Comparison of ENCODE assay signal across 15 cellular contexts in the genomic region with DNA sequence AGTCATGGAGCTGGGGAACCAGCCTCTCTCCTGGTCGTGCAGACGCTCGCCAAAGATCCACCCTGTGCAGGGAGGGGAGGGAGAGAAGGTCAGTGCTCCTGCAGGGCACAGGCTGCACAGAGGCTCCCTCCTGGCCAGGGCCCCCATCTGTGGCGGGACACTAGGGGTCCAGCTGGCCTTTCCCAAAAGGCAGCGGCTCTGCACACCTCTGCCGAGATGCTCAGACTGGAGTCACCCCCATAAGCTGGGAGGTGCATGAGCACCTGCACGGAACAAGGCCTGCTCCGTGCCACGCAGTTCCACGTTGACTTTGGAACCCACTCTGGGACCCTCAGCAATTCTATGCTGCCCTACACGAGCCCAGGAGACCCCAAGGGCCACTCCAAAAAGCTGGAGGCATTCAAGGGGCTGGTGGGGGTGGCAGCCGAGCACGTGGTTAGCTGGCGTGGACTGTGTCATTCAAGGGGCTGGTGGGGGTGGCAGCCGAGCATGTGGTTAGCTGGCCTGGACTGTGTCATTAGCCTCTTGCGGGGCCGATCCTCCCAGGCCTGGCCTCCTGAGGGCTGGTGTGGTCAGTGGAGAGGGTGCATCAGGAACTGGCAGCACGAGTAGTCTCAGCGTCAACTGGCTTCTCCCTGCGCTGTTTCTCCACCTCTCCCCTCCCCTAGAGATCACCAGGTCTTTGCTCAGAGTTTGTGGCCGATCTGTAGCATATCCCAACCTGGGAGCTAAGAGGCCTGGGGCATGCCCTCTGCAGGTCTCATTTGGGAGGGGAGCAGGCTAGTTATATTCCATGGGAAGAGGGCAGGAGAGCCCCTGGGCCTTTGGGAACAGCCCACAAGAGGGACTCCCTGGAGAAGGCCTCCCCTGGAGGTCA. TPM values are rescaled to one million over a fixed set of nuclear protein-coding genes. Genes with fewer than 3 reads are reported as not detected.
DNase-seq lines count a peak whose midpoint lies in the region; ATAC-seq and TF ChIP-seq lines count a peak whose summit lies in the region.
"Had no signal": no experiment of that assay in that cellular context is flagged by ENCODE, and none has a peak within 500 bp of the region (broad histone marks: within the 10 kb centered on the region; RNA-seq: fewer than 3 reads in every experiment).

No MANE protein-coding gene starts in this region.

- peak overlapping the region; percentile 72 for H3K27ac ChIP-seq in RWPE1
- H3K27ac ChIP-seq in layer of hippocampus (ENCODE audit: low read depth, low read length) = peak overlapping the region; percentile 57
- H3K27ac ChIP-seq: BLaER1 had no signal

- no peaks in the 10 kb centered on the region for H3K4me1 Mint-ChIP-seq in progenitor cell of endocrine pancreas (ENCODE audit: low read depth)
- peaks cover 0 to 8% (median 7%) of the 10 kb centered on the region in 3 donors for H3K4me1 Mint-ChIP-seq in T-cell

- peak; percentile 50 for DNase-seq in H7
- DNase-seq in RWPE1 (ENCODE audit: low spot score) = no peak
- DNase-seq in progenitor cell of endocrine pancreas (ENCODE audit: low spot score, unreplicated experiment) = no peak
- DNase-seq in T-cell = no peak
- DNase-seq in cerebellar cortex (ENCODE audit: low spot score) = no peak
- DNase-seq in foreskin fibroblast = no peak
- DNase-seq: DMS 273 treated with DMSO at 0.1 percent for 48 hours, KBM-7, NCI-H1092, NCI-H1694, PC-3 had no signal

- no peak for ATAC-seq in T-cell (replicated peaks in 1 of 4)
- ATAC-seq: HCT116, PC-3 had no signal

- peak overlapping the region; percentile 43 for H3K27ac Mint-ChIP-seq in progenitor cell of endocrine pancreas
- no peak overlapping the region for H3K27ac Mint-ChIP-seq in T-cell

- no peak for TF ChIP-seq CTCF in RWPE1 (conservative IDR thresholded peaks at IDR 0.05; ENCODE audit: low read depth)
- no peak for TF ChIP-seq CTCF in progenitor cell of endocrine pancreas (IDR thresholded peaks at IDR 0.05; ENCODE audit: unreplicated experiment)
- no peak for TF ChIP-seq CTCF in foreskin fibroblast (IDR thresholded peaks at IDR 0.05; ENCODE audit: low read depth, low read length)

- H3K27me3 Mint-ChIP-seq in progenitor cell of endocrine pancreas (peaks cover 15% of the 10 kb centered on the region), T-cell (peaks cover 13 to 18% of the 10 kb centered on the region in 2 donors)

- no peaks in the 10 kb centered on the region for H3K9me3 Mint-ChIP-seq in progenitor cell of endocrine pancreas (ENCODE audit: low read depth)
- H3K9me3 Mint-ChIP-seq in T-cell = no peaks in the 10 kb centered on the region
- H3K9me3 Mint-ChIP-seq: CD8-positive, alpha-beta memory T cell had no signal

- no peaks in the 10 kb centered on the region for H3K36me3 Mint-ChIP-seq in progenitor cell of endocrine pancreas (ENCODE audit: insufficient read depth)
- H3K36me3 Mint-ChIP-seq in T-cell = no peaks in the 10 kb centered on the region
- H3K36me3 Mint-ChIP-seq: CD8-positive, alpha-beta memory T cell had no signal

- no peaks in the 10 kb centered on the region for H3K36me3 ChIP-seq in H7 (replicated peaks; ENCODE audit: control insufficient read depth, insufficient read depth, low read length)
- H3K36me3 ChIP-seq: BLaER1 had no signal

- H3K27me3 ChIP-seq in H7 (ENCODE audit: control insufficient read depth, insufficient read depth, low read length) (peaks cover 25% of the 10 kb centered on the region), layer of hippocampus (ENCODE audit: control insufficient read depth, insufficient read depth, low read length) (no peaks in the 10 kb centered on the region)

- CTCF ChIA-PET in RWPE1 (lab: Yijun Ruan, JAX) (no interaction called here), T-cell (lab: Charles Lee) (no interaction called here)

- no peak overlapping the region for H3K4me3 Mint-ChIP-seq in progenitor cell of endocrine pancreas (ENCODE audit: low read depth)
- no peak overlapping the region for H3K4me3 Mint-ChIP-seq in T-cell
- H3K4me3 Mint-ChIP-seq: CD8-positive, alpha-beta memory T cell had no signal

- H3K4me3 ChIP-seq in H7 (ENCODE audit: insufficient read depth, low read depth, low read length) (no peak overlapping the region), foreskin fibroblast (ENCODE audit: low read depth in 1 of 2, low read length in 2 of 2) (no peak overlapping the region)
- H3K4me3 ChIP-seq: BLaER1 had no signal

- POLR2A ChIA-PET in RWPE1 (lab: Yijun Ruan, JAX; ENCODE audit: low non-redundant PET) = no interaction called here
- POLR2A ChIA-PET in T-cell (lab: Charles Lee) = no interaction called here

RNA-seq across cellular contexts. Expression of gene SNORC, which starts 9.8 kb away (rescaled TPM):
- 1.6 and 5.2 TPM in 2 replicates for total RNA-seq in H7 (2014; rRNA removed; shearing (Covaris generic))
- total RNA-seq in progenitor cell of endocrine pancreas = 1.8 and 2.8 TPM in 2 replicates
- total RNA-seq in T-cell = 1 to 10 TPM in 4 of 5 donors, under 1 TPM in 1; 0.96 to 4.1 (median 3.2) TPM
